ENCODE assay signal across 15 cellular contexts in genomic region chr7:158747408-158747807, GRCh38. TPM values are rescaled to one million over a fixed set of nuclear protein-coding genes. Genes with fewer than 3 reads are reported as not detected.
DNase-seq lines count a peak whose midpoint lies in the region; ATAC-seq lines count a peak whose summit lies in the region.
"Had no signal": no experiment of that assay in that cellular context is flagged by ENCODE, and none has a peak within 500 bp of the region (broad histone marks: within the 10 kb centered on the region; RNA-seq: fewer than 3 reads in every experiment).

No MANE protein-coding gene starts in this region.

- H3K36me3 Mint-ChIP-seq in activated CD4-positive, alpha-beta T cell treated with anti-CD3 and anti-CD28 coated beads, Interleukin-2, amount 10 ng/mL, durations not matched to agents 24 days and 14 days (ENCODE audit: low read depth): peaks cover 58% of the 10 kb centered on the region
- peaks cover 46% of the 10 kb centered on the region for H3K36me3 Mint-ChIP-seq in activated CD4-positive, alpha-beta T cell treated with anti-CD3 and anti-CD28 coated beads, Interleukin-2, amount 10 ng/mL, durations not matched to agents 7 days and 5 days (ENCODE audit: low read depth)
- peaks cover 6% of the 10 kb centered on the region for H3K36me3 Mint-ChIP-seq in activated naive CD4-positive, alpha-beta T cell treated with anti-CD3 and anti-CD28 coated beads, Interleukin-2, amount 50 U/mL, for 24 hours
- H3K36me3 Mint-ChIP-seq in stimulated activated naive CD8-positive, alpha-beta T cell treated with anti-CD3 and anti-CD28 coated beads, Interleukin-15, Interleukin-2, amounts not matched to agents 100 ng/mL and 50 ng/mL, for 24 hours (ENCODE audit: low read depth): peaks cover 49% of the 10 kb centered on the region

- DNase-seq in activated CD4-positive, alpha-beta T cell treated with anti-CD3 and anti-CD28 coated beads, Interleukin-2, amount 10 ng/mL, durations not matched to agents 24 days and 14 days: no peak
- DNase-seq in activated CD4-positive, alpha-beta T cell treated with anti-CD3 and anti-CD28 coated beads, Interleukin-2, amount 10 ng/mL, durations not matched to agents 7 days and 5 days: no peak
- no peak for DNase-seq in activated naive CD4-positive, alpha-beta T cell treated with anti-CD3 and anti-CD28 coated beads, Interleukin-2, amount 50 U/mL, for 16 hours
- DNase-seq in stimulated activated naive CD8-positive, alpha-beta T cell treated with anti-CD3 and anti-CD28 coated beads, Interleukin-15, Interleukin-2, amounts not matched to agents 100 U/mL and 50 U/mL, for 24 hours: no peak
- DNase-seq in NCI-H2196 treated with DMSO at 0.1 percent for 48 hours (lab: John Stamatoyannopoulos, UW; ENCODE audit: unreplicated experiment): no peak
- DNase-seq: 8988T; AML-193; Caco-2; CD8-positive, alpha-beta memory T cell; DND-41; GDM1; GOT3; H9 had no signal

- no peaks in the 10 kb centered on the region for H3K4me1 Mint-ChIP-seq in activated CD4-positive, alpha-beta T cell treated with anti-CD3 and anti-CD28 coated beads, Interleukin-2, amount 10 ng/mL, durations not matched to agents 24 days and 14 days
- H3K4me1 Mint-ChIP-seq in activated CD4-positive, alpha-beta T cell treated with anti-CD3 and anti-CD28 coated beads, Interleukin-2, amount 10 ng/mL, durations not matched to agents 7 days and 5 days: no peaks in the 10 kb centered on the region
- H3K4me1 Mint-ChIP-seq in activated naive CD4-positive, alpha-beta T cell treated with anti-CD3 and anti-CD28 coated beads, Interleukin-2, amount 50 U/mL, for 24 hours: no peaks in the 10 kb centered on the region
- H3K4me1 Mint-ChIP-seq in stimulated activated naive CD8-positive, alpha-beta T cell treated with anti-CD3 and anti-CD28 coated beads, Interleukin-15, Interleukin-2, amounts not matched to agents 100 ng/mL and 50 ng/mL, for 24 hours (ENCODE audit: low read depth): peaks cover 7% of the 10 kb centered on the region
- H3K4me1 Mint-ChIP-seq: CD8-positive, alpha-beta memory T cell; H9 had no signal

- H3K27me3 Mint-ChIP-seq in activated CD4-positive, alpha-beta T cell treated with anti-CD3 and anti-CD28 coated beads, Interleukin-2, amount 10 ng/mL, durations not matched to agents 24 days and 14 days: no peaks in the 10 kb centered on the region
- H3K27me3 Mint-ChIP-seq in activated CD4-positive, alpha-beta T cell treated with anti-CD3 and anti-CD28 coated beads, Interleukin-2, amount 10 ng/mL, durations not matched to agents 7 days and 5 days: no peaks in the 10 kb centered on the region
- no peaks in the 10 kb centered on the region for H3K27me3 Mint-ChIP-seq in activated naive CD4-positive, alpha-beta T cell treated with anti-CD3 and anti-CD28 coated beads, Interleukin-2, amount 50 U/mL, for 24 hours
- no peaks in the 10 kb centered on the region for H3K27me3 Mint-ChIP-seq in stimulated activated naive CD8-positive, alpha-beta T cell treated with anti-CD3 and anti-CD28 coated beads, Interleukin-15, Interleukin-2, amounts not matched to agents 100 ng/mL and 50 ng/mL, for 24 hours
- H3K27me3 Mint-ChIP-seq: CD8-positive, alpha-beta memory T cell had no signal

- CTCF ChIA-PET in activated CD4-positive, alpha-beta T cell treated with anti-CD3 and anti-CD28 coated beads, Interleukin-2, amount 10 ng/mL, durations not matched to agents 7 days and 5 days (lab: Charles Lee): no interaction called here

- no peaks in the 10 kb centered on the region for H3K9me3 Mint-ChIP-seq in activated CD4-positive, alpha-beta T cell treated with anti-CD3 and anti-CD28 coated beads, Interleukin-2, amount 10 ng/mL, durations not matched to agents 24 days and 14 days
- no peaks in the 10 kb centered on the region for H3K9me3 Mint-ChIP-seq in activated CD4-positive, alpha-beta T cell treated with anti-CD3 and anti-CD28 coated beads, Interleukin-2, amount 10 ng/mL, durations not matched to agents 7 days and 5 days
- no peaks in the 10 kb centered on the region for H3K9me3 Mint-ChIP-seq in activated naive CD4-positive, alpha-beta T cell treated with anti-CD3 and anti-CD28 coated beads, Interleukin-2, amount 50 U/mL, for 24 hours
- H3K9me3 Mint-ChIP-seq in stimulated activated naive CD8-positive, alpha-beta T cell treated with anti-CD3 and anti-CD28 coated beads, Interleukin-15, Interleukin-2, amounts not matched to agents 100 ng/mL and 50 ng/mL, for 24 hours: no peaks in the 10 kb centered on the region
- H3K9me3 Mint-ChIP-seq: CD8-positive, alpha-beta memory T cell; H9 had no signal

- no peak overlapping the region for H3K4me3 Mint-ChIP-seq in activated CD4-positive, alpha-beta T cell treated with anti-CD3 and anti-CD28 coated beads, Interleukin-2, amount 10 ng/mL, durations not matched to agents 24 days and 14 days
- no peak overlapping the region for H3K4me3 Mint-ChIP-seq in activated CD4-positive, alpha-beta T cell treated with anti-CD3 and anti-CD28 coated beads, Interleukin-2, amount 10 ng/mL, durations not matched to agents 7 days and 5 days
- no peak overlapping the region for H3K4me3 Mint-ChIP-seq in activated naive CD4-positive, alpha-beta T cell treated with anti-CD3 and anti-CD28 coated beads, Interleukin-2, amount 50 U/mL, for 24 hours
- H3K4me3 Mint-ChIP-seq in stimulated activated naive CD8-positive, alpha-beta T cell treated with anti-CD3 and anti-CD28 coated beads, Interleukin-15, Interleukin-2, amounts not matched to agents 100 ng/mL and 50 ng/mL, for 24 hours: no peak overlapping the region
- H3K4me3 Mint-ChIP-seq: CD8-positive, alpha-beta memory T cell; H9 had no signal

- POLR2A ChIA-PET in activated CD4-positive, alpha-beta T cell treated with anti-CD3 and anti-CD28 coated beads, Interleukin-2, amount 10 ng/mL, durations not matched to agents 7 days and 5 days (lab: Charles Lee): no interaction called here

- ATAC-seq in stimulated activated naive CD8-positive, alpha-beta T cell treated with anti-CD3 and anti-CD28 coated beads, Interleukin-15, Interleukin-2, amounts not matched to agents 100 U/mL and 50 U/mL, for 24 hours: no peak

- peak overlapping the region; percentile 41 for H3K27ac Mint-ChIP-seq in activated CD4-positive, alpha-beta T cell treated with anti-CD3 and anti-CD28 coated beads, Interleukin-2, amount 10 ng/mL, durations not matched to agents 24 days and 14 days
- H3K27ac Mint-ChIP-seq in activated CD4-positive, alpha-beta T cell treated with anti-CD3 and anti-CD28 coated beads, Interleukin-2, amount 10 ng/mL, durations not matched to agents 7 days and 5 days: no peak overlapping the region
- peak overlapping the region; percentile 27 for H3K27ac Mint-ChIP-seq in activated naive CD4-positive, alpha-beta T cell treated with anti-CD3 and anti-CD28 coated beads, Interleukin-2, amount 50 U/mL, for 24 hours
- peak overlapping the region; percentile 2 for H3K27ac Mint-ChIP-seq in stimulated activated naive CD8-positive, alpha-beta T cell treated with anti-CD3 and anti-CD28 coated beads, Interleukin-15, Interleukin-2, amounts not matched to agents 100 ng/mL and 50 ng/mL, for 24 hours
- H3K27ac Mint-ChIP-seq: H9 had no signal

- intact Hi-C loops in activated CD4-positive, alpha-beta T cell treated with anti-CD3 and anti-CD28 coated beads, Interleukin-2, amount 10 ng/mL, durations not matched to agents 24 days and 14 days (cut with micrococcal nuclease): no loop called here

RNA-seq across cellular contexts. Expression of gene NCAPG2, which starts 42.8 kb away (rescaled TPM):
- total RNA-seq in activated CD4-positive, alpha-beta T cell treated with anti-CD3 and anti-CD28 coated beads, Interleukin-2, amount 10 ng/mL, durations not matched to agents 24 days and 14 days: 94.6 and 96.3 TPM in 2 replicates
- total RNA-seq in activated CD4-positive, alpha-beta T cell treated with anti-CD3 and anti-CD28 coated beads, Interleukin-2, amount 10 ng/mL, durations not matched to agents 7 days and 5 days: 100 to 1,000 TPM; 139 to 173 TPM
